Comparison of ENCODE assay signal across 6 cellular contexts in genomic region chr12:6494351-6494743, GRCh38. TPM values are rescaled to one million over a fixed set of nuclear protein-coding genes. Genes with fewer than 3 reads are reported as not detected.
DNase-seq lines count a peak whose midpoint lies in the region; ATAC-seq and TF ChIP-seq lines count a peak whose summit lies in the region.

No MANE protein-coding gene starts in this region.

- H3K9ac ChIP-seq in OCI-LY3 (ENCODE audit: low read length): peak overlapping the region; percentile 95

- TF ChIP-seq CTCF in Caco-2 (IDR thresholded peaks at IDR 0.05; ENCODE audit: insufficient read depth in 1 of 2, low read depth in 1 of 2, low read length in 1 of 2, severe bottlenecking in 1 of 2, unreplicated experiment in 1 of 2): no peak
- peak; percentile 14; the same call in 1 of the 2 replicates for TF ChIP-seq CTCF in OCI-LY3 (IDR thresholded peaks at IDR 0.05; ENCODE audit: low read depth, low read length)
- peak; percentile 14 for TF ChIP-seq CTCF in foreskin keratinocyte (conservative IDR thresholded peaks at IDR 0.05)
- no peak for TF ChIP-seq CTCF in type B pancreatic cell (conservative IDR thresholded peaks at IDR 0.05)

- no peaks in the 10 kb centered on the region for H4K20me1 ChIP-seq in OCI-LY3 (ENCODE audit: insufficient read depth, low read length)

- no peaks in the 10 kb centered on the region for H3K27me3 ChIP-seq in Caco-2 (replicated peaks; ENCODE audit: control insufficient read depth, insufficient read depth, low read length)
- H3K27me3 ChIP-seq in OCI-LY3 (ENCODE audit: low read depth, low read length): no peaks in the 10 kb centered on the region
- no peaks in the 10 kb centered on the region for H3K27me3 ChIP-seq in foreskin keratinocyte

- POLR2A ChIA-PET in Caco-2 (lab: Charles Lee): interaction anchor here (0.9 to 2.4 kb wide), 3 partner anchors 35 to 74 kb away, joined by 4 to 39 read pairs (median 5); partner anchors contain the start of genes GAPDH and NOP2

- H3K9me3 ChIP-seq in Caco-2 (no peaks in the 10 kb centered on the region), OCI-LY3 (ENCODE audit: insufficient read depth, low read length) (no peaks in the 10 kb centered on the region)

- peaks cover 10% of the 10 kb centered on the region for H3K4me1 Mint-ChIP-seq in Caco-2 (ENCODE audit: low read depth, unreplicated experiment)
- H3K4me1 Mint-ChIP-seq in type B pancreatic cell (ENCODE audit: unreplicated experiment): peaks cover 7% of the 10 kb centered on the region

- H2AFZ ChIP-seq in OCI-LY3 (ENCODE audit: low read depth, low read length): peak overlapping the region; percentile 54

- BruUV-seq in Caco-2 (replicated peaks; lab: Mats Ljungman, UMichigan): TSS peak; percentile 71

- CTCF ChIA-PET in Caco-2 (lab: Charles Lee): interaction anchor here (0.6 to 2.9 kb wide), 3 partner anchors 29 to 43 kb away, joined by 3 to 12 read pairs (median 3); no protein-coding TSS in a partner anchor

- H3K27me3 Mint-ChIP-seq in Caco-2 (ENCODE audit: insufficient read depth, unreplicated experiment) (no peaks in the 10 kb centered on the region), type B pancreatic cell (no peaks in the 10 kb centered on the region)

- peaks cover 56% of the 10 kb centered on the region for H3K79me2 ChIP-seq in OCI-LY3 (ENCODE audit: low read length)

- H3K4me2 ChIP-seq in OCI-LY3 (ENCODE audit: low read length): peak overlapping the region; percentile 93

- DNase-seq in Caco-2: peak in 1 of 2 experiments; percentile 32
- DNase-seq in foreskin keratinocyte: peak in 1 of 2 donors; percentile 18
- no peak for DNase-seq in type B pancreatic cell (ENCODE audit: extremely low spot score, unreplicated experiment)

- H3K4me3 ChIP-seq in Caco-2 (ENCODE audit: low read depth, low read length): peak overlapping the region; percentile 57
- peak overlapping the region; percentile 83 for H3K4me3 ChIP-seq in OCI-LY3 (ENCODE audit: low read length)

- H3K36me3 Mint-ChIP-seq in Caco-2 (ENCODE audit: insufficient read depth, unreplicated experiment): peaks cover 73% of the 10 kb centered on the region
- H3K36me3 Mint-ChIP-seq in type B pancreatic cell: peaks cover 35% of the 10 kb centered on the region

- H3K4me1 ChIP-seq in Caco-2: peaks cover 12% of the 10 kb centered on the region
- H3K4me1 ChIP-seq in OCI-LY3 (ENCODE audit: low read length): peaks cover 17% of the 10 kb centered on the region
- H3K4me1 ChIP-seq in foreskin keratinocyte: peaks cover 6% of the 10 kb centered on the region

- H3K36me3 ChIP-seq in Caco-2 (ENCODE audit: control insufficient read depth, insufficient read depth, low read length) (peaks cover 5% of the 10 kb centered on the region), OCI-LY3 (replicated peaks; ENCODE audit: low read depth, low read length) (peaks cover 38% of the 10 kb centered on the region)

- ATAC-seq in foreskin keratinocyte: no peak
- no peak for ATAC-seq in HG02970 (IDR thresholded peaks at IDR 0.05; ENCODE audit: low FRiP score, unreplicated experiment)
- ATAC-seq in HG02642 (IDR thresholded peaks at IDR 0.05; ENCODE audit: poor library complexity, unreplicated experiment): no peak

- H3K27ac Mint-ChIP-seq in Caco-2 (ENCODE audit: unreplicated experiment): peak overlapping the region; percentile 96
- H3K27ac Mint-ChIP-seq in type B pancreatic cell: peak overlapping the region; percentile 100

- H3K4me3 Mint-ChIP-seq in Caco-2 (ENCODE audit: unreplicated experiment) (peak overlapping the region; percentile 92), type B pancreatic cell (peak overlapping the region; percentile 98)

- H3K9me3 Mint-ChIP-seq in Caco-2 (ENCODE audit: unreplicated experiment) (no peaks in the 10 kb centered on the region), type B pancreatic cell (no peaks in the 10 kb centered on the region)

- H3K27ac ChIP-seq in OCI-LY3 (ENCODE audit: low read length): peak overlapping the region; percentile 92
- H3K27ac ChIP-seq in foreskin keratinocyte: peak overlapping the region; percentile 60

- intact Hi-C loops in Caco-2 (cut with micrococcal nuclease; ENCODE audit: unreplicated experiment): loop anchor here (1.0 kb wide), 2 partner anchors 40 to 71 kb away; partner anchors contain the start of gene GAPDH

RNA-seq across cellular contexts. Expression of gene NCAPD2, which starts 0.4 kb away (rescaled TPM):
- total RNA-seq in Caco-2 (2022) (204 and 218 TPM in 2 replicates), foreskin keratinocyte (64.5 and 86.2 TPM in 2 replicates), type B pancreatic cell (ENCODE audit: low replicate concordance) (96.5 and 109 TPM in 2 replicates)
- 26.1 and 35.7 TPM in 2 replicates for polyA plus RNA-seq in foreskin keratinocyte

RNA-seq across cellular contexts. Expression of gene MRPL51, which starts 1.3 kb away (rescaled TPM):
- total RNA-seq in Caco-2 (2022) (448 and 456 TPM in 2 replicates), foreskin keratinocyte (193 and 210 TPM in 2 replicates), type B pancreatic cell (ENCODE audit: low replicate concordance) (213 and 396 TPM in 2 replicates)
- polyA plus RNA-seq in foreskin keratinocyte: 303 and 321 TPM in 2 replicates

RNA-seq across cellular contexts. Expression of gene VAMP1, which starts 23.9 kb away (rescaled TPM):
- 8.4 and 9.7 TPM in 2 replicates for total RNA-seq in Caco-2 (2022)
- 1.8 and 2.9 TPM in 2 replicates for total RNA-seq in foreskin keratinocyte
- 2.0 and 2.9 TPM in 2 replicates for polyA plus RNA-seq in foreskin keratinocyte
- 10.1 and 12.7 TPM in 2 replicates for total RNA-seq in type B pancreatic cell (ENCODE audit: low replicate concordance)

RNA-seq across cellular contexts. Expression of gene GAPDH, which starts 40.0 kb away (rescaled TPM):
- 4,975 and 5,337 TPM in 2 replicates for total RNA-seq in Caco-2 (2022)
- 6,442 and 6,736 TPM in 2 replicates for total RNA-seq in foreskin keratinocyte
- 7,678 and 8,217 TPM in 2 replicates for polyA plus RNA-seq in foreskin keratinocyte
- 2,317 and 5,618 TPM in 2 replicates for total RNA-seq in type B pancreatic cell (ENCODE audit: low replicate concordance)

RNA-seq across cellular contexts. Expression of gene TAPBPL, which starts 42.5 kb away (rescaled TPM):
- total RNA-seq in Caco-2 (2022) (9.1 and 9.7 TPM in 2 replicates), foreskin keratinocyte (7.1 and 15.8 TPM in 2 replicates), type B pancreatic cell (ENCODE audit: low replicate concordance) (12.4 and 21.1 TPM in 2 replicates)
- 7.3 and 13.9 TPM in 2 replicates for polyA plus RNA-seq in foreskin keratinocyte

Comparison
In these comparisons a context has a peak if more than half of its experiments do, and no peak if none do; other contexts are left out.
1. CTCF ChIP-seq: peak in OCI-LY3 (single experiment) and foreskin keratinocyte (single experiment); none in Caco-2 (0 of 2) and type B pancreatic cell (single experiment).